14 cellular contexts compared by ENCODE assay signal in the genomic region with DNA sequence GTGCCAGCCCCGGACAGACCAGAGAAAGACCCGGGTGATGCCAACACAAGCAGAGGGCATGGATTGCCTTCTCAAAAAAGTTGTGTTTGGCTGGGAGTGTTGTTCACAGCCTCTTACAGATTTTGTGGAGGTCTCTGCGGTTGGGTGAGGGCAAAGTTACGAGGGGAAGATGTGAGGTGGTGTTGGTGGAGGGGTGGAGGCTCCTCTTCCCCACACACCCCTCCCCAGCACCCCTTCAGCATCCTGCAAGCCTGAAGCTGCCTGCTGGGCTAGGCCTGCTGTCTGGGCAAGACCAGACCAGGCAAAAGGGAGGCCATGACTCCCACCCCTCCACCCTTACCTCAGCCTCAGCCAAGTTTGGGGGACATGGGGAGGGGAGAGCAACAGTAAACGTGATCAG. TPM values are rescaled to one million over a fixed set of nuclear protein-coding genes. Genes with fewer than 3 reads are reported as not detected.
"Had no signal": no experiment of that assay in that cellular context is flagged by ENCODE, and none has a peak within 500 bp of the region (broad histone marks: within the 10 kb centered on the region; RNA-seq: fewer than 3 reads in every experiment).

No MANE protein-coding gene starts in this region.

RNA-seq across cellular contexts. Expression of a gene that starts 26.2 kb away (rescaled TPM):
- total RNA-seq: activated CD4-positive, alpha-beta memory T cell treated with anti-CD3 and anti-CD28 coated beads, Interleukin-2, amount 10 ng/mL, durations not matched to agents 7 days and 5 days; activated CD4-positive, alpha-beta T cell treated with anti-CD3 and anti-CD28 coated beads, Interleukin-2, amount 10 ng/mL, durations not matched to agents 7 days and 5 days; activated T-helper 2 cell treated with anti-CD3 and anti-CD28 coated beads, Interferon-gamma antibody, Interleukin-2, Interleukin-4, amounts not matched to agents 10 μg/mL and 5 μg/mL and 100 μg/mL, durations not matched to agents 14 hours and 24 hours and 36 hours; astrocyte; bronchial epithelial cell; cardiac septum; chondrocyte; dermis blood vessel endothelial cell; endothelial cell of umbilical vein; fibroblast of lung; fibroblast of villous mesenchyme; glomerular endothelial cell; WTC11 had no signal
- polyA plus RNA-seq: endothelial cell of umbilical vein, fibroblast of lung had no signal

RNA-seq across cellular contexts. Expression of a gene that starts 45.2 kb away (rescaled TPM):
- total RNA-seq: activated CD8-positive, alpha-beta memory T cell treated with anti-CD3 and anti-CD28 coated beads, Interleukin-2, amount 10 ng/mL, durations not matched to agents 7 days and 5 days; endothelial cell of umbilical vein had no signal
